In genomic region chr6:138815797-138816528, GRCh38 we compare ENCODE assay signal across 8 cellular contexts. TPM values are rescaled to one million over a fixed set of nuclear protein-coding genes. Genes with fewer than 3 reads are reported as not detected.
A peak's percentile ranks its signal among the peaks of the same experiment; 100 is the strongest.
DNase-seq lines count a peak whose midpoint lies in the region; ATAC-seq, FAIRE-seq and TF ChIP-seq lines count a peak whose summit lies in the region.

No MANE protein-coding gene starts in this region.

- H3K27ac ChIP-seq in tibial nerve: no peak overlapping the region

- H3K4me1 ChIP-seq in tibial nerve: no peaks in the 10 kb centered on the region

- DNase-seq in HTR-8/SVneo (ENCODE audit: insufficient read length, low spot score) (peak; percentile 63), NOMO-1 (lab: John Stamatoyannopoulos, UW; ENCODE audit: unreplicated experiment in 2 of 2) (peak; percentile 33 to 54), brain pericyte (ENCODE audit: low read depth, low spot score) (peak; percentile 16), kidney epithelial cell (ENCODE audit: low read depth) (peak; percentile 35), tibial nerve (ENCODE audit: low spot score in 2 of 2) (peak in 1 of 2 donors; percentile 46), 8988T (no peak)

- no peak for TF ChIP-seq POLR2A in tibial nerve (IDR thresholded peaks at IDR 0.05)

- H3K36me3 ChIP-seq in kidney epithelial cell (ENCODE audit: control insufficient read depth, insufficient read depth, low read length): no peaks in the 10 kb centered on the region
- no peaks in the 10 kb centered on the region for H3K36me3 ChIP-seq in tibial nerve

- no peaks in the 10 kb centered on the region for H3K9me3 ChIP-seq in tibial nerve

- WGBS in tibial nerve, 2 donors: 38% methylated on average over 4 of the region's 4 CpGs

- H3K4me3 ChIP-seq in kidney epithelial cell (ENCODE audit: low read depth, low read length) (no peak overlapping the region), tibial nerve (no peak overlapping the region)

- TF ChIP-seq CTCF in kidney epithelial cell (IDR thresholded peaks at IDR 0.05; ENCODE audit: insufficient read depth, low read length, poor library complexity, severe bottlenecking) (peak; percentile 53), tibial nerve (IDR thresholded peaks at IDR 0.05) (peak; percentile 59 to 70 (median 63))

- ATAC-seq in GM21526 (IDR thresholded peaks at IDR 0.05; ENCODE audit: low FRiP score, unreplicated experiment): peak; percentile 60

- no peak for TF ChIP-seq EP300 in tibial nerve (IDR thresholded peaks at IDR 0.05)

- FAIRE-seq in G401.6 (lab: Jason Lieb, UNC): peak; percentile 96
- FAIRE-seq in HTR-8/SVneo (lab: Jason Lieb, UNC): no peak

- no peaks in the 10 kb centered on the region for H3K27me3 ChIP-seq in kidney epithelial cell (ENCODE audit: control insufficient read depth, insufficient read depth, low read length)
- no peaks in the 10 kb centered on the region for H3K27me3 ChIP-seq in tibial nerve

RNA-seq across cellular contexts. Expression of gene ECT2L, which starts 20.1 kb away (rescaled TPM):
- total RNA-seq in kidney epithelial cell (not detected in 2 replicates), tibial nerve (1 to 10 TPM in 1 of 4 donors, under 1 TPM in 2, not detected in 1; 0.21 to 1.1 (median 0.30) TPM)

RNA-seq across cellular contexts. Expression of gene CCDC28A, which starts 42.4 kb away (rescaled TPM):
- 12.5 and 15.3 TPM in 2 replicates for total RNA-seq in kidney epithelial cell
- 10 to 100 TPM; 10.8 to 31.0 (median 15.7) TPM for total RNA-seq in tibial nerve
